ENCODE assay signal across 8 cellular contexts in genomic region chr20:45407067-45407745, GRCh38. TPM values are rescaled to one million over a fixed set of nuclear protein-coding genes. Genes with fewer than 3 reads are reported as not detected.
A peak's percentile ranks its signal among the peaks of the same experiment; 100 is the strongest.
DNase-seq lines count a peak whose midpoint lies in the region; ATAC-seq and TF ChIP-seq lines count a peak whose summit lies in the region.

No MANE protein-coding gene starts in this region.

- DNase-seq in activated T-cell treated with anti-CD3 and anti-CD28 coated beads, Interleukin-2, amount 50 U/mL, for 1 hour: peak; percentile 35
- DNase-seq in activated T-cell treated with anti-CD3 and anti-CD28 coated beads for 4 hours (no peak), foreskin keratinocyte (peak in 1 of 2 donors; percentile 38), OCI-LY7 (ENCODE audit: low spot score) (no peak)
- peak; percentile 37 to 47 for DNase-seq in activated T-cell treated with anti-CD3 and anti-CD28 coated beads, Interleukin-2, amount 50 U/mL, for 48 hours
- no peak for DNase-seq in natural killer cell treated with Interleukin-12 subunit alpha and Interleukin-12 subunit beta and Interleukin-15 and Interleukin-18, amount 100 ng/mL, for 72 hours (ENCODE audit: low spot score)
- DNase-seq in effector CD8-positive, alpha-beta T cell (lab: John Stamatoyannopoulos, UW): no peak

- no peaks in the 10 kb centered on the region for H3K79me2 ChIP-seq in OCI-LY7 (ENCODE audit: insufficient read depth, low read depth, low read length)

- H3K4me1 Mint-ChIP-seq in natural killer cell treated with Interleukin-12 subunit alpha and Interleukin-12 subunit beta and Interleukin-15 and Interleukin-18, amount 100 ng/mL, for 72 hours (ENCODE audit: low read depth in 2 of 2): peaks cover 8 to 12% of the 10 kb centered on the region in 2 donors

- no peaks in the 10 kb centered on the region for H3K27me3 ChIP-seq in foreskin keratinocyte

- H3K36me3 Mint-ChIP-seq in natural killer cell treated with Interleukin-12 subunit alpha and Interleukin-12 subunit beta and Interleukin-15 and Interleukin-18, amount 100 ng/mL, for 72 hours: peaks cover under 1% of the 10 kb centered on the region

- H3K4me1 ChIP-seq in foreskin keratinocyte: no peaks in the 10 kb centered on the region
- H3K4me1 ChIP-seq in OCI-LY7 (ENCODE audit: insufficient read depth, low read length, poor library complexity, severe bottlenecking): no peaks in the 10 kb centered on the region

- BruUV-seq in OCI-LY7 (replicated peaks; lab: Mats Ljungman, UMichigan): no TSS peak

- intact Hi-C loops in OCI-LY7 (cut with micrococcal nuclease; ENCODE audit: unreplicated experiment): no loop called here

- no peak overlapping the region for H2AFZ ChIP-seq in OCI-LY7 (ENCODE audit: low read length)

- peak; percentile 60 for ATAC-seq in foreskin keratinocyte
- ATAC-seq in natural killer cell treated with Interleukin-12 subunit alpha and Interleukin-12 subunit beta and Interleukin-15 and Interleukin-18, amount 100 ng/mL, for 72 hours: no peak
- no peak for ATAC-seq in GM19397 (IDR thresholded peaks at IDR 0.05; ENCODE audit: unreplicated experiment)

- POLR2A ChIA-PET in OCI-LY7 (lab: Charles Lee): interaction anchor here (0.6 kb wide), 1 partner anchor 15 kb away, joined by 6 read pairs; no protein-coding TSS in a partner anchor

- H3K4me3 ChIP-seq in OCI-LY7 (ENCODE audit: low read depth, low read length, poor library complexity, severe bottlenecking): no peak overlapping the region

- CTCF ChIA-PET in OCI-LY7 (lab: Charles Lee; ENCODE audit: unreplicated experiment): interaction anchor here (0.5 to 0.6 kb wide), 2 partner anchors 29 to 592 kb away, joined by 3 read pairs; no protein-coding TSS in a partner anchor

- no peaks in the 10 kb centered on the region for H3K27me3 Mint-ChIP-seq in natural killer cell treated with Interleukin-12 subunit alpha and Interleukin-12 subunit beta and Interleukin-15 and Interleukin-18, amount 100 ng/mL, for 72 hours

- TF ChIP-seq CTCF in foreskin keratinocyte (conservative IDR thresholded peaks at IDR 0.05): no peak
- TF ChIP-seq CTCF in OCI-LY7 (conservative IDR thresholded peaks at IDR 0.05; ENCODE audit: low read length): no peak

- H3K27ac ChIP-seq in foreskin keratinocyte (peak overlapping the region; percentile 74), OCI-LY7 (ENCODE audit: low read depth, low read length, poor library complexity, severe bottlenecking) (no peak overlapping the region)

- no peaks in the 10 kb centered on the region for H3K9me3 Mint-ChIP-seq in natural killer cell treated with Interleukin-12 subunit alpha and Interleukin-12 subunit beta and Interleukin-15 and Interleukin-18, amount 100 ng/mL, for 72 hours

- no peaks in the 10 kb centered on the region; the same call in 1 of the 2 replicates for H3K9me3 ChIP-seq in OCI-LY7 (ENCODE audit: low read length)

- no peaks in the 10 kb centered on the region for H3K9me2 ChIP-seq in OCI-LY7 (ENCODE audit: insufficient read depth, low read length)

- no peaks in the 10 kb centered on the region for H3K36me3 ChIP-seq in OCI-LY7 (ENCODE audit: insufficient read depth, low read length)

- H3K27ac Mint-ChIP-seq in natural killer cell treated with Interleukin-12 subunit alpha and Interleukin-12 subunit beta and Interleukin-15 and Interleukin-18, amount 100 ng/mL, for 72 hours: no peak overlapping the region

- H4K20me1 ChIP-seq in OCI-LY7 (ENCODE audit: insufficient read depth, low read length): no peaks in the 10 kb centered on the region

- no peak overlapping the region; the same call in 1 of the 2 replicates for H3K4me2 ChIP-seq in OCI-LY7 (ENCODE audit: low read length)

- peak overlapping the region; percentile 49 for H3K4me3 Mint-ChIP-seq in natural killer cell treated with Interleukin-12 subunit alpha and Interleukin-12 subunit beta and Interleukin-15 and Interleukin-18, amount 100 ng/mL, for 72 hours

RNA-seq across cellular contexts. Expression of gene DBNDD2, which starts 0.9 kb away (rescaled TPM):
- total RNA-seq in foreskin keratinocyte: 42.7 and 47.4 TPM in 2 replicates
- polyA plus RNA-seq in foreskin keratinocyte: 60.6 and 68.0 TPM in 2 replicates
- 1 to 10 TPM; 6.1 to 6.4 TPM for total RNA-seq in natural killer cell treated with Interleukin-12 subunit alpha and Interleukin-12 subunit beta and Interleukin-15 and Interleukin-18, amount 100 ng/mL, for 72 hours
- 0.57 TPM in 1 of 2 replicates, not detected in the other for total RNA-seq in OCI-LY7 (2014; rRNA removed; shearing (Covaris generic))
- total RNA-seq in OCI-LY7 (2022): not detected in 2 replicates

RNA-seq across cellular contexts. Expression of gene PIGT, which starts 8.7 kb away (rescaled TPM):
- total RNA-seq in foreskin keratinocyte (53.9 and 60.4 TPM in 2 replicates), OCI-LY7 (2022) (79.4 and 89.2 TPM in 2 replicates)
- 59.7 and 67.2 TPM in 2 replicates for polyA plus RNA-seq in foreskin keratinocyte
- 10 to 100 TPM; 73.0 to 86.6 TPM for total RNA-seq in natural killer cell treated with Interleukin-12 subunit alpha and Interleukin-12 subunit beta and Interleukin-15 and Interleukin-18, amount 100 ng/mL, for 72 hours
- 75.7 and 104 TPM in 2 replicates for total RNA-seq in OCI-LY7 (2014; rRNA removed; shearing (Covaris generic))

RNA-seq across cellular contexts. Expression of gene TP53TG5, which starts 29.1 kb away (rescaled TPM):
- total RNA-seq in foreskin keratinocyte (not detected in 2 replicates), OCI-LY7 (2022) (not detected in 2 replicates)
- polyA plus RNA-seq in foreskin keratinocyte: not detected in 2 replicates
- total RNA-seq in natural killer cell treated with Interleukin-12 subunit alpha and Interleukin-12 subunit beta and Interleukin-15 and Interleukin-18, amount 100 ng/mL, for 72 hours: not detected
- total RNA-seq in OCI-LY7 (2014; rRNA removed; shearing (Covaris generic)): not detected in 2 replicates

RNA-seq across cellular contexts. Expression of gene SYS1, which starts 44.2 kb away (rescaled TPM):
- total RNA-seq in foreskin keratinocyte (18.0 and 18.7 TPM in 2 replicates), OCI-LY7 (2022) (8.6 and 9.6 TPM in 2 replicates)
- 19.8 and 20.3 TPM in 2 replicates for polyA plus RNA-seq in foreskin keratinocyte
- total RNA-seq in natural killer cell treated with Interleukin-12 subunit alpha and Interleukin-12 subunit beta and Interleukin-15 and Interleukin-18, amount 100 ng/mL, for 72 hours: 10 to 100 TPM; 23.3 to 31.4 TPM
- total RNA-seq in OCI-LY7 (2014; rRNA removed; shearing (Covaris generic)): 22.3 and 37.6 TPM in 2 replicates

RNA-seq across cellular contexts. Expression of gene SDC4, which starts 59.0 kb away (rescaled TPM):
- total RNA-seq in foreskin keratinocyte (169 and 187 TPM in 2 replicates), OCI-LY7 (2022) (not detected in 2 replicates)
- 136 and 143 TPM in 2 replicates for polyA plus RNA-seq in foreskin keratinocyte
- 10 to 100 TPM; 23.3 to 43.5 TPM for total RNA-seq in natural killer cell treated with Interleukin-12 subunit alpha and Interleukin-12 subunit beta and Interleukin-15 and Interleukin-18, amount 100 ng/mL, for 72 hours
- not detected in 2 replicates for total RNA-seq in OCI-LY7 (2014; rRNA removed; shearing (Covaris generic))

Comparison
In these comparisons a context has a peak if more than half of its experiments do, and no peak if none do; other contexts are left out.
1. DNase-seq: peak in activated T-cell treated with anti-CD3 and anti-CD28 coated beads, Interleukin-2, amount 50 U/mL, for 1 hour (single experiment) and activated T-cell treated with anti-CD3 and anti-CD28 coated beads, Interleukin-2, amount 50 U/mL, for 48 hours (2 of 2); none in activated T-cell treated with anti-CD3 and anti-CD28 coated beads for 4 hours (single experiment), natural killer cell treated with Interleukin-12 subunit alpha and Interleukin-12 subunit beta and Interleukin-15 and Interleukin-18, amount 100 ng/mL, for 72 hours (single experiment), effector CD8-positive, alpha-beta T cell (single experiment) and OCI-LY7 (single experiment).
2. RNA of gene DBNDD2, which starts 0.9 kb away (total RNA-seq): 42.7 to 47.4 TPM in foreskin keratinocyte and 6.1 to 6.4 TPM in natural killer cell treated with Interleukin-12 subunit alpha and Interleukin-12 subunit beta and Interleukin-15 and Interleukin-18, amount 100 ng/mL, for 72 hours; 0.57 TPM in OCI-LY7; every median in the first group is over 4 times any median in the second.